Comparison of ENCODE assay signal across 6 cellular contexts in the genomic region with DNA sequence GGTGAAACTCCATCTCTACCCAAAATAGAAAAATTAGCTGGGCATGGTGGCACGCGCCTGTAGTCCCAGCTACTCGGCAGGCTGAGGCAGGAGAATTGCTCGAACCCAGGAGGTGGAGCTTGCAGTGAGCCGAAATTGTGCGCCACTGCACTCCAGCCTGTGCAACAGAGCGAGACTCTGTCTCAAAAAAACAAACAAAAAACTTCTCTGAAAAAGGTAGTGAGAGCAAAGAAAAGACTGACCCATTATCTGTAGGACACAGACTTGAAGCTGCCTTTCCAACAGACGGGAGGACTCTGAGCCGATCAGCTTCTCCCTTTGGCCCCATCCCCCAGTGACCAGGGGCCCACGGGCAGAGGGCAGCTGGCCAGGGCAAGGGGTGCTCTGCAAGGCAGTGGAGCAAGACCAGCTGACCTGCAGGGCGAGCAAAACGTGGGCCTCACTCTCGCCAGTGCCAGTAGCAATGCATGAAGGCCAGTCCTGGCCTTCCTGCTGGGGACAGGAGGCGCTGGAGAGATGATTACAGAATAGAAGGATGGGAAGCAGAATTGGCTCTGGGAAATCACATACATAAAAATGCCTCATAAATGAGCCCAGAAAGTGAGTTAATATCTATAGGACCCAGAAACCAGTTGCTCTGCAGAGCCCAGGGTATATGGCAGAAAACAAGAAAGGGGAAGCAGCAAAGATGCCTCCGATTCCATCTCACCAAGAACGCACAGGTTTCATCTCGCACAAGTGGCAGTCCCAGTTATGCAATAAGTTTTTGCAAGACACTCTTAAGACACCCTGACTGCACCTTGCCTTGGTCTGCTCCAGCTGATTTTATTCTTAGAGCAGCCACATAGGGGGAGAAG. TPM values are rescaled to one million over a fixed set of nuclear protein-coding genes. Genes with fewer than 3 reads are reported as not detected.
DNase-seq lines count a peak whose midpoint lies in the region; ATAC-seq and TF ChIP-seq lines count a peak whose summit lies in the region.

No MANE protein-coding gene starts in this region.

- H3K27ac ChIP-seq in AG04450 (ENCODE audit: low read depth, low read length) (no peak overlapping the region), PC-3 (ENCODE audit: low read length) (no peak overlapping the region), layer of hippocampus (ENCODE audit: low read depth, low read length) (peak overlapping the region; percentile 94)

- H3K36me3 ChIP-seq in PC-3 (ENCODE audit: low read depth, low read length): peaks cover 35% of the 10 kb centered on the region

- BruUV-seq in PC-3 (replicated peaks; lab: Mats Ljungman, UMichigan): no TSS peak

- H2AFZ ChIP-seq in PC-3 (ENCODE audit: low read length): no peak overlapping the region

- H3K4me2 ChIP-seq in PC-3 (ENCODE audit: low read length): peak overlapping the region; percentile 87

- TF ChIP-seq CTCF in AG04450 (IDR thresholded peaks at IDR 0.05; ENCODE audit: low read depth, low read length) (0 out of 2 replicates have a peak, but pooled peaks have one; percentile 12), PC-3 (conservative IDR thresholded peaks at IDR 0.05; ENCODE audit: low read depth, low read length) (peak; percentile 52)

- intact Hi-C loops in PC-3 (cut with micrococcal nuclease): no loop called here

- DNase-seq in AG04450 (ENCODE audit: low read depth, low spot score) (no peak), PC-3 (no peak), amniotic stem cell (lab: John Stamatoyannopoulos, UW) (no peak), NCI-H446 treated with DMSO at 0.1 percent for 48 hours (lab: John Stamatoyannopoulos, UW) (no peak)

- peaks cover 53% of the 10 kb centered on the region for H4K20me1 ChIP-seq in PC-3 (ENCODE audit: low read length)

- H3K9ac ChIP-seq in PC-3 (ENCODE audit: low read length): peak overlapping the region; percentile 89; the same call in 1 of the 2 replicates

- peaks cover under 1% of the 10 kb centered on the region for H3F3A ChIP-seq in PC-3 (ENCODE audit: low read length, unreplicated experiment)

- H3K9me2 ChIP-seq in PC-3 (replicated peaks; ENCODE audit: low read length): no peaks in the 10 kb centered on the region

- POLR2A ChIA-PET in AG04450 (lab: Yijun Ruan, JAX): interaction anchor here (0.7 to 5.8 kb wide), 4 partner anchors 9 to 29 kb away, joined by 3 to 105 read pairs (median 4); no protein-coding TSS in a partner anchor
- POLR2A ChIA-PET in PC-3 (lab: Charles Lee; ENCODE audit: unreplicated experiment): no interaction called here

- H3K9me3 ChIP-seq in AG04450 (ENCODE audit: control insufficient read depth, insufficient read depth, low read length): peaks cover 6% of the 10 kb centered on the region; the same call in 1 of the 2 replicates
- no peaks in the 10 kb centered on the region for H3K9me3 ChIP-seq in PC-3 (ENCODE audit: low read length)

- H3K4me3 ChIP-seq in AG04450 (ENCODE audit: low read depth, low read length) (peak overlapping the region; percentile 99), PC-3 (ENCODE audit: low read length) (peak overlapping the region; percentile 78)

- CTCF ChIA-PET in AG04450 (lab: Charles Lee) (interaction anchor here (0.5 to 1.1 kb wide), 6 partner anchors 11 to 575 kb away, joined by 3 to 7 read pairs (median 4); no protein-coding TSS in a partner anchor), PC-3 (lab: Charles Lee) (interaction anchor here (0.9 to 1.0 kb wide), 2 partner anchors 27 to 31 kb away, joined by 3 to 6 read pairs; partner anchors contain the start of gene CDC42BPG)

- ATAC-seq in PC-3: no peak
- ATAC-seq in GM19351 (IDR thresholded peaks at IDR 0.05; ENCODE audit: unreplicated experiment): no peak

- no peaks in the 10 kb centered on the region for H3K27me3 ChIP-seq in AG04450 (ENCODE audit: control insufficient read depth, insufficient read depth, low read length)
- no peaks in the 10 kb centered on the region for H3K27me3 ChIP-seq in PC-3 (ENCODE audit: low read length)
- H3K27me3 ChIP-seq in layer of hippocampus (ENCODE audit: control insufficient read depth, insufficient read depth, low read length): no peaks in the 10 kb centered on the region

- H3K4me1 ChIP-seq in PC-3 (ENCODE audit: insufficient read depth, low read length): peaks cover 52% of the 10 kb centered on the region

- peaks cover 85% of the 10 kb centered on the region for H3K79me2 ChIP-seq in PC-3 (ENCODE audit: low read length)

RNA-seq across cellular contexts. Expression of gene EHD1, which starts 2.8 kb away (rescaled TPM):
- polyA plus RNA-seq in AG04450 (2011; rRNA removed): 56.1 and 77.7 TPM in 2 replicates
- 98.0 and 147 TPM in 2 replicates for polyA minus RNA-seq in AG04450 (2011; rRNA and poly(A)+ RNA removed)
- 340 and 370 TPM in 2 replicates for total RNA-seq in PC-3 (2014; rRNA removed)

RNA-seq across cellular contexts. Expression of gene CDC42BPG, which starts 31.1 kb away (rescaled TPM):
- 0.02 and 0.04 TPM in 2 replicates for polyA plus RNA-seq in AG04450 (2011; rRNA removed)
- 0.09 TPM in 1 of 2 replicates, not detected in the other for polyA minus RNA-seq in AG04450 (2011; rRNA and poly(A)+ RNA removed)
- total RNA-seq in PC-3 (2014; rRNA removed): 14.5 and 30.5 TPM in 2 replicates

RNA-seq across cellular contexts. Expression of gene ATG2A, which starts 41.4 kb away (rescaled TPM):
- 3.7 and 5.1 TPM in 2 replicates for polyA plus RNA-seq in AG04450 (2011; rRNA removed)
- polyA minus RNA-seq in AG04450 (2011; rRNA and poly(A)+ RNA removed): 6.6 and 9.0 TPM in 2 replicates
- total RNA-seq in PC-3 (2014; rRNA removed): 45.6 and 51.4 TPM in 2 replicates

RNA-seq across cellular contexts. Expression of gene PPP2R5B, which starts 48.9 kb away (rescaled TPM):
- polyA plus RNA-seq in AG04450 (2011; rRNA removed): 11.2 and 16.6 TPM in 2 replicates
- polyA minus RNA-seq in AG04450 (2011; rRNA and poly(A)+ RNA removed): 7.7 and 12.2 TPM in 2 replicates
- total RNA-seq in PC-3 (2014; rRNA removed): 24.9 and 31.3 TPM in 2 replicates
